In genomic region chr3:193819117-193819978, GRCh38 we compare ENCODE assay signal across 1 cellular context.
TF ChIP-seq lines count a peak whose summit lies in the region.

No MANE protein-coding gene starts in this region.

TF ChIP-seq in GM23338, 12 proteins besides CTCF, POLR2A, EP300 and RAD21 (continued from another document):
- TF ChIP-seq, protein P1, sequence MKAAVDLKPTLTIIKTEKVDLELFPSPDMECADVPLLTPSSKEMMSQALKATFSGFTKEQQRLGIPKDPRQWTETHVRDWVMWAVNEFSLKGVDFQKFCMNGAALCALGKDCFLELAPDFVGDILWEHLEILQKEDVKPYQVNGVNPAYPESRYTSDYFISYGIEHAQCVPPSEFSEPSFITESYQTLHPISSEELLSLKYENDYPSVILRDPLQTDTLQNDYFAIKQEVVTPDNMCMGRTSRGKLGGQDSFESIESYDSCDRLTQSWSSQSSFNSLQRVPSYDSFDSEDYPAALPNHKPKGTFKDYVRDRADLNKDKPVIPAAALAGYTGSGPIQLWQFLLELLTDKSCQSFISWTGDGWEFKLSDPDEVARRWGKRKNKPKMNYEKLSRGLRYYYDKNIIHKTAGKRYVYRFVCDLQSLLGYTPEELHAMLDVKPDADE (IDR thresholded peaks at IDR 0.05) = no peak
- no peak for TF ChIP-seq ZNF114 (CRISPR knock-in tag; IDR thresholded peaks at IDR 0.05)
- TF ChIP-seq STAT1 (IDR thresholded peaks at IDR 0.05; ENCODE audit: unreplicated experiment) = no peak
- TF ChIP-seq EZH2phosphoT487 (IDR thresholded peaks at IDR 0.05; ENCODE audit: unreplicated experiment) = no peak
